In genomic region chr7:2841907-2842306, GRCh38 we compare ENCODE assay signal across 14 cellular contexts. TPM values are rescaled to one million over a fixed set of nuclear protein-coding genes. Genes with fewer than 3 reads are reported as not detected.
A peak's percentile ranks its signal among the peaks of the same experiment; 100 is the strongest.
DNase-seq lines count a peak whose midpoint lies in the region; ATAC-seq and TF ChIP-seq lines count a peak whose summit lies in the region.
"Had no signal": no experiment of that assay in that cellular context is flagged by ENCODE, and none has a peak within 500 bp of the region (broad histone marks: within the 10 kb centered on the region; RNA-seq: fewer than 3 reads in every experiment).

No MANE protein-coding gene starts in this region.

- H3K4me1 ChIP-seq in PC-3 (ENCODE audit: insufficient read depth, low read length) (peaks cover 18% of the 10 kb centered on the region), endodermal cell (ENCODE audit: control insufficient read depth, insufficient read depth, low read length) (peaks cover 8% of the 10 kb centered on the region)

- peak overlapping the region; percentile 85 for H3K4me3 Mint-ChIP-seq in activated CD4-positive, alpha-beta T cell treated with anti-CD3 and anti-CD28 coated beads, Interleukin-2, amount 10 ng/mL, durations not matched to agents 24 days and 14 days
- H3K4me3 Mint-ChIP-seq in endodermal cell (peak overlapping the region; percentile 75), progenitor cell of endocrine pancreas (ENCODE audit: low read depth) (peak overlapping the region; percentile 81)
- H3K4me3 Mint-ChIP-seq in CD4-positive, alpha-beta T cell, result no peak overlapping the region
- H3K4me3 Mint-ChIP-seq in activated CD4-positive, alpha-beta memory T cell treated with anti-CD3 and anti-CD28 coated beads, Interleukin-2, amount 10 ng/mL, durations not matched to agents 7 days and 5 days, result no peak overlapping the region

- ATAC-seq in PC-3, result no peak
- no peak for ATAC-seq in CD4-positive, alpha-beta T cell (ENCODE audit: poor library complexity)

- intact Hi-C loops in activated CD4-positive, alpha-beta T cell treated with anti-CD3 and anti-CD28 coated beads, Interleukin-2, amount 10 ng/mL, durations not matched to agents 24 days and 14 days (cut with micrococcal nuclease), result loop anchor here (5.0 kb wide), 2 partner anchors 70 to 125 kb away; no protein-coding TSS in a partner anchor
- intact Hi-C loops in PC-3 (cut with micrococcal nuclease), result loop anchor here (5.0 kb wide), 1 partner anchor 40 kb away; no protein-coding TSS in a partner anchor
- intact Hi-C loops in CD4-positive, alpha-beta T cell (cut with DNase I, micrococcal nuclease), result loop anchor here in 1 of 2 experiments (5.0 to 10.0 kb wide), 3 partner anchors 463 to 1967 kb away; partner anchors contain the start of genes GET4, PSMG3 and SDK1

- H2AFZ ChIP-seq in PC-3 (ENCODE audit: low read length), result no peak overlapping the region

- H3K4me3 ChIP-seq in PC-3 (ENCODE audit: low read length), result peak overlapping the region; percentile 77; the same call in 1 of the 2 replicates
- peak overlapping the region; percentile 83 for H3K4me3 ChIP-seq in endodermal cell (ENCODE audit: low read length)
- H3K4me3 ChIP-seq: thoracic aorta had no signal

- peaks cover 26% of the 10 kb centered on the region for H3K36me3 Mint-ChIP-seq in activated CD4-positive, alpha-beta T cell treated with anti-CD3 and anti-CD28 coated beads, Interleukin-2, amount 10 ng/mL, durations not matched to agents 24 days and 14 days (ENCODE audit: low read depth)
- H3K36me3 Mint-ChIP-seq in endodermal cell (ENCODE audit: low read depth) (peaks cover 40% of the 10 kb centered on the region), progenitor cell of endocrine pancreas (ENCODE audit: insufficient read depth) (peaks cover 22% of the 10 kb centered on the region)
- peaks cover 26% of the 10 kb centered on the region for H3K36me3 Mint-ChIP-seq in CD4-positive, alpha-beta T cell (ENCODE audit: low read depth)
- peaks cover 3% of the 10 kb centered on the region for H3K36me3 Mint-ChIP-seq in activated CD4-positive, alpha-beta memory T cell treated with anti-CD3 and anti-CD28 coated beads, Interleukin-2, amount 10 ng/mL, durations not matched to agents 7 days and 5 days (ENCODE audit: low read depth)

- TF ChIP-seq CTCF in PC-3 (conservative IDR thresholded peaks at IDR 0.05; ENCODE audit: low read depth, low read length), result no peak
- TF ChIP-seq CTCF in endodermal cell (conservative IDR thresholded peaks at IDR 0.05), result no peak
- TF ChIP-seq CTCF in progenitor cell of endocrine pancreas (IDR thresholded peaks at IDR 0.05; ENCODE audit: unreplicated experiment), result no peak
- TF ChIP-seq CTCF in CD4-positive, alpha-beta T cell (IDR thresholded peaks at IDR 0.05), result no peak

- whole genome bisulfite sequencing in endodermal cell (ENCODE audit: insufficient coverage in 1 of 2, insufficient read length in 1 of 2), 2 experiments, result 90 to 100% methylated on average over 4 to 5 of the region's 5 CpGs

- peak overlapping the region; percentile 87 for H3K4me2 ChIP-seq in PC-3 (ENCODE audit: low read length)

- no peak for DNase-seq in activated CD4-positive, alpha-beta T cell treated with anti-CD3 and anti-CD28 coated beads, Interleukin-2, amount 10 ng/mL, durations not matched to agents 24 days and 14 days
- no peak for DNase-seq in activated CD4-positive, alpha-beta T cell treated with anti-CD3 and anti-CD28 coated beads, Interleukin-2, amount 50 U/mL, for 1 hour
- no peak for DNase-seq in PC-3
- no peak for DNase-seq in endodermal cell
- DNase-seq in progenitor cell of endocrine pancreas (ENCODE audit: low spot score, unreplicated experiment), result no peak
- no peak for DNase-seq in CD4-positive, alpha-beta T cell
- DNase-seq in SW480 (ENCODE audit: low spot score), result no peak
- DNase-seq in activated CD4-positive, alpha-beta memory T cell treated with anti-CD3 and anti-CD28 coated beads, Interleukin-2, amount 10 ng/mL, durations not matched to agents 7 days and 5 days, result no peak
- DNase-seq: activated CD4-positive, CD25-positive, alpha-beta regulatory T cell treated with anti-CD3 and anti-CD28 coated beads, Interleukin-2, amount 50 U/mL, for 72 hours; brain microvascular endothelial cell; effector memory CD4-positive, alpha-beta T cell; NCI-H2171 treated with DMSO at 0.1 percent for 48 hours; NK-92 treated with Interleukin-12 subunit alpha and Interleukin-12 subunit beta, amount 100 ng/mL, for 24 hours had no signal

- CTCF ChIA-PET in PC-3 (lab: Charles Lee), result no interaction called here
- CTCF ChIA-PET in CD4-positive, alpha-beta T cell (lab: Charles Lee), result no interaction called here
- CTCF ChIA-PET in activated CD4-positive, alpha-beta memory T cell treated with anti-CD3 and anti-CD28 coated beads, Interleukin-2, amount 10 ng/mL, durations not matched to agents 7 days and 5 days (lab: Charles Lee), result no interaction called here

- H3K9me3 ChIP-seq in PC-3 (ENCODE audit: low read length), result no peaks in the 10 kb centered on the region
- H3K9me3 ChIP-seq in endodermal cell (ENCODE audit: control insufficient read depth, low read length), result no peaks in the 10 kb centered on the region
- H3K9me3 ChIP-seq in CD4-positive, alpha-beta T cell (ENCODE audit: control insufficient read depth, low read length), result no peaks in the 10 kb centered on the region
- H3K9me3 ChIP-seq: thoracic aorta had no signal

- H3K9me3 Mint-ChIP-seq in activated CD4-positive, alpha-beta T cell treated with anti-CD3 and anti-CD28 coated beads, Interleukin-2, amount 10 ng/mL, durations not matched to agents 24 days and 14 days, result no peaks in the 10 kb centered on the region
- no peaks in the 10 kb centered on the region for H3K9me3 Mint-ChIP-seq in endodermal cell
- peaks cover 3% of the 10 kb centered on the region for H3K9me3 Mint-ChIP-seq in progenitor cell of endocrine pancreas (ENCODE audit: low read depth)
- H3K9me3 Mint-ChIP-seq in CD4-positive, alpha-beta T cell, result no peaks in the 10 kb centered on the region
- no peaks in the 10 kb centered on the region for H3K9me3 Mint-ChIP-seq in activated CD4-positive, alpha-beta memory T cell treated with anti-CD3 and anti-CD28 coated beads, Interleukin-2, amount 10 ng/mL, durations not matched to agents 7 days and 5 days

- H3K9me2 ChIP-seq in PC-3 (replicated peaks; ENCODE audit: low read length), result no peaks in the 10 kb centered on the region

- POLR2A ChIA-PET in PC-3 (lab: Charles Lee; ENCODE audit: unreplicated experiment), result no interaction called here
- POLR2A ChIA-PET in CD4-positive, alpha-beta T cell (lab: Charles Lee), result no interaction called here
- POLR2A ChIA-PET in activated CD4-positive, alpha-beta memory T cell treated with anti-CD3 and anti-CD28 coated beads, Interleukin-2, amount 10 ng/mL, durations not matched to agents 7 days and 5 days (lab: Charles Lee), result no interaction called here

- no peaks in the 10 kb centered on the region for H3K36me3 ChIP-seq in PC-3 (ENCODE audit: low read depth, low read length)
- peaks cover 30% of the 10 kb centered on the region for H3K36me3 ChIP-seq in endodermal cell (ENCODE audit: control insufficient read depth, insufficient read depth, low read length)
- H3K36me3 ChIP-seq: thoracic aorta had no signal

- BruUV-seq in PC-3 (replicated peaks; lab: Mats Ljungman, UMichigan), result no TSS peak

- peaks cover 9% of the 10 kb centered on the region; the same call in 1 of the 2 replicates for H4K20me1 ChIP-seq in PC-3 (ENCODE audit: low read length)

- no peak overlapping the region for H3K27ac Mint-ChIP-seq in activated CD4-positive, alpha-beta T cell treated with anti-CD3 and anti-CD28 coated beads, Interleukin-2, amount 10 ng/mL, durations not matched to agents 24 days and 14 days
- H3K27ac Mint-ChIP-seq in endodermal cell (no peak overlapping the region), progenitor cell of endocrine pancreas (no peak overlapping the region)
- H3K27ac Mint-ChIP-seq in CD4-positive, alpha-beta T cell, result no peak overlapping the region
- H3K27ac Mint-ChIP-seq in activated CD4-positive, alpha-beta memory T cell treated with anti-CD3 and anti-CD28 coated beads, Interleukin-2, amount 10 ng/mL, durations not matched to agents 7 days and 5 days, result no peak overlapping the region

- H3K27ac ChIP-seq in PC-3 (ENCODE audit: low read length) (no peak overlapping the region), endodermal cell (ENCODE audit: low read depth, low read length) (no peak overlapping the region)
- no peak overlapping the region for H3K27ac ChIP-seq in CD4-positive, alpha-beta T cell (ENCODE audit: low read depth, low read length)
- H3K27ac ChIP-seq: brain microvascular endothelial cell, thoracic aorta had no signal

- H3K9ac ChIP-seq in PC-3 (ENCODE audit: low read length) (no peak overlapping the region), endodermal cell (ENCODE audit: extremely low read depth, low read length, poor library complexity, severe bottlenecking) (no peak overlapping the region)

- peaks cover 69% of the 10 kb centered on the region for H3K79me2 ChIP-seq in PC-3 (ENCODE audit: low read length)

- H3K27me3 ChIP-seq in PC-3 (ENCODE audit: low read length) (no peaks in the 10 kb centered on the region), endodermal cell (ENCODE audit: control insufficient read depth, insufficient read depth, low read length, poor library complexity, severe bottlenecking) (no peaks in the 10 kb centered on the region)
- H3K27me3 ChIP-seq in CD4-positive, alpha-beta T cell (ENCODE audit: control insufficient read depth, insufficient read depth, low read length), result no peaks in the 10 kb centered on the region
- H3K27me3 ChIP-seq: brain microvascular endothelial cell had no signal

- no peaks in the 10 kb centered on the region for H3K27me3 Mint-ChIP-seq in activated CD4-positive, alpha-beta T cell treated with anti-CD3 and anti-CD28 coated beads, Interleukin-2, amount 10 ng/mL, durations not matched to agents 24 days and 14 days
- no peaks in the 10 kb centered on the region for H3K27me3 Mint-ChIP-seq in endodermal cell (ENCODE audit: insufficient read depth)
- no peaks in the 10 kb centered on the region for H3K27me3 Mint-ChIP-seq in progenitor cell of endocrine pancreas
- H3K27me3 Mint-ChIP-seq in CD4-positive, alpha-beta T cell, result no peaks in the 10 kb centered on the region
- no peaks in the 10 kb centered on the region for H3K27me3 Mint-ChIP-seq in activated CD4-positive, alpha-beta memory T cell treated with anti-CD3 and anti-CD28 coated beads, Interleukin-2, amount 10 ng/mL, durations not matched to agents 7 days and 5 days

- peaks cover 53% of the 10 kb centered on the region for H3K4me1 Mint-ChIP-seq in activated CD4-positive, alpha-beta T cell treated with anti-CD3 and anti-CD28 coated beads, Interleukin-2, amount 10 ng/mL, durations not matched to agents 24 days and 14 days
- peaks cover 20% of the 10 kb centered on the region for H3K4me1 Mint-ChIP-seq in endodermal cell
- H3K4me1 Mint-ChIP-seq in progenitor cell of endocrine pancreas (ENCODE audit: low read depth), result peaks cover 27% of the 10 kb centered on the region
- H3K4me1 Mint-ChIP-seq in CD4-positive, alpha-beta T cell (ENCODE audit: low read depth), result peaks cover 66% of the 10 kb centered on the region
- H3K4me1 Mint-ChIP-seq in activated CD4-positive, alpha-beta memory T cell treated with anti-CD3 and anti-CD28 coated beads, Interleukin-2, amount 10 ng/mL, durations not matched to agents 7 days and 5 days, result peaks cover 43% of the 10 kb centered on the region

- no peaks in the 10 kb centered on the region for H3F3A ChIP-seq in PC-3 (ENCODE audit: low read length, unreplicated experiment)

RNA-seq across cellular contexts. Expression of gene GNA12, which starts 2.2 kb away (rescaled TPM):
- total RNA-seq in activated CD4-positive, alpha-beta T cell treated with anti-CD3 and anti-CD28 coated beads, Interleukin-2, amount 10 ng/mL, durations not matched to agents 24 days and 14 days, result 30.6 and 31.0 TPM in 2 replicates
- total RNA-seq in PC-3 (2014; rRNA removed) (15.0 and 26.8 TPM in 2 replicates), endodermal cell (10 to 100 TPM; 55.0 to 64.7 TPM), progenitor cell of endocrine pancreas (65.4 and 68.6 TPM in 2 replicates)
- 45.7 TPM for polyA plus RNA-seq in endodermal cell (2013, experiment 1 of 2)
- polyA plus RNA-seq in endodermal cell (2013, experiment 2 of 2), result 44.9 TPM
- total RNA-seq in CD4-positive, alpha-beta T cell, result 10 to 100 TPM; 16.0 to 16.1 TPM
- total RNA-seq in activated CD4-positive, alpha-beta memory T cell treated with anti-CD3 and anti-CD28 coated beads, Interleukin-2, amount 10 ng/mL, durations not matched to agents 7 days and 5 days, result 10 to 100 TPM; 16.3 to 17.4 TPM

Comparison
In these comparisons a context has a peak if more than half of its experiments do, and no peak if none do; other contexts are left out.
1. H3K4me3 Mint-ChIP-seq: peak in activated CD4-positive, alpha-beta T cell treated with anti-CD3 and anti-CD28 coated beads, Interleukin-2, amount 10 ng/mL, durations not matched to agents 24 days and 14 days (single experiment), endodermal cell (single experiment) and progenitor cell of endocrine pancreas (single experiment); none in CD4-positive, alpha-beta T cell (single experiment) and activated CD4-positive, alpha-beta memory T cell treated with anti-CD3 and anti-CD28 coated beads, Interleukin-2, amount 10 ng/mL, durations not matched to agents 7 days and 5 days (single experiment).